Comparison of ENCODE assay signal across 7 cellular contexts in the genomic region with DNA sequence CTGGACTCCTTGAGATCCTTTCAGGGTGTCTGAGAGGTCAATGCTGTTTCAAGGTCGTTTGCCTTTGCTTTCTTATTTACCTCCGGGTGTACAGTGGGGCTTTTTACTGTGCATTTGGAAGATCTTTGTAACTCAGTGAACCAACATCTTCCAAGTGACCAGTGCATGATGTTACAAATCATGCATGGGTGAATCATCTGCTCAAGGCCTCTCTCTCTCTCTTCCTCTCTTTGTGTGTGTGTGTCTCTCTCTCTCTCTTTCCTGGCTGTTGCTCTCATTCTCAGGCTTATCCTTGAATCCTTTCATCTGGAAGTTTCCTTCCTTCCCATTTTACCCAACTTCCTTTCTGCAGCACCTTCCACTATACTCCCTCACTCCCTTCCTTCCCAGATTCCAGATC.
DNase-seq lines count a peak whose midpoint lies in the region; ATAC-seq, FAIRE-seq and TF ChIP-seq lines count a peak whose summit lies in the region.
"Not testable (repeated sequence)": the region's sequence is repeated elsewhere in the genome, so short reads cannot be mapped to it uniquely, and the experiment has no call there.

No MANE protein-coding gene starts in this region.

- intact Hi-C loops in PC-3 (cut with micrococcal nuclease): not testable (repeated sequence)

- BruUV-seq in PC-3 (replicated peaks; lab: Mats Ljungman, UMichigan): not testable (repeated sequence)

- H3K27ac ChIP-seq in PC-3 (ENCODE audit: low read length); astrocyte (ENCODE audit: low read depth, low read length); osteoblast (ENCODE audit: low read depth, low read length): not testable (repeated sequence)

- not testable (repeated sequence) for H3K4me2 ChIP-seq in PC-3 (ENCODE audit: low read length); astrocyte (ENCODE audit: low read length); osteoblast (ENCODE audit: insufficient read depth, low read length)

- not testable (repeated sequence) for H3K36me3 ChIP-seq in PC-3 (ENCODE audit: low read depth, low read length); astrocyte (ENCODE audit: insufficient read depth, low read length); osteoblast (ENCODE audit: insufficient read depth, low read length)

- H3K4me1 Mint-ChIP-seq in astrocyte (ENCODE audit: low read depth, unreplicated experiment): not testable (repeated sequence)

- POLR2A ChIA-PET in PC-3 (lab: Charles Lee; ENCODE audit: unreplicated experiment): not testable (repeated sequence)

- not testable (repeated sequence) for H3K9me3 Mint-ChIP-seq in astrocyte (ENCODE audit: unreplicated experiment)

- not testable (repeated sequence) for H4K20me1 ChIP-seq in PC-3 (ENCODE audit: low read length); astrocyte (ENCODE audit: insufficient read depth, low read length); osteoblast (ENCODE audit: insufficient read depth, low read length)

- not testable (repeated sequence) for TF ChIP-seq CTCF in PC-3 (conservative IDR thresholded peaks at IDR 0.05; ENCODE audit: low read depth, low read length); astrocyte (IDR thresholded peaks at IDR 0.05; ENCODE audit: insufficient read depth, low read depth, low read length); epithelial cell of proximal tubule (conservative IDR thresholded peaks at IDR 0.05; ENCODE audit: low read depth, low read length); osteoblast (IDR thresholded peaks at IDR 0.05; ENCODE audit: extremely low read depth, low read depth, low read length)

- not testable (repeated sequence) for H3K27me3 Mint-ChIP-seq in astrocyte (ENCODE audit: low read depth, unreplicated experiment)

- H3K9ac ChIP-seq in PC-3 (ENCODE audit: low read length); astrocyte (ENCODE audit: low read length): not testable (repeated sequence)

- CTCF ChIA-PET in PC-3 (lab: Charles Lee): not testable (repeated sequence)

- not testable (repeated sequence) for H3K27me3 ChIP-seq in PC-3 (ENCODE audit: low read length); astrocyte (ENCODE audit: insufficient read depth, low read length); osteoblast (ENCODE audit: insufficient read depth, low read length)

- H3K9me2 ChIP-seq in PC-3 (replicated peaks; ENCODE audit: low read length): not testable (repeated sequence)

- H3K36me3 Mint-ChIP-seq in astrocyte (ENCODE audit: low read depth, unreplicated experiment): not testable (repeated sequence)

- not testable (repeated sequence) for H3K4me3 Mint-ChIP-seq in astrocyte (ENCODE audit: unreplicated experiment)

- H3K4me3 ChIP-seq in PC-3 (ENCODE audit: low read length); astrocyte (ENCODE audit: insufficient read depth, low read depth, low read length); epithelial cell of proximal tubule (ENCODE audit: low read depth, low read length); osteoblast (ENCODE audit: insufficient read depth, low read length): not testable (repeated sequence)

- not testable (repeated sequence) for H3K27ac Mint-ChIP-seq in astrocyte (ENCODE audit: unreplicated experiment)

- FAIRE-seq in astrocyte (lab: Jason Lieb, UNC): peak; percentile 99

- peaks cover 40% of the 10 kb centered on the region for H3K4me1 ChIP-seq in PC-3 (ENCODE audit: insufficient read depth, low read length)
- H3K4me1 ChIP-seq in astrocyte (ENCODE audit: insufficient read depth, low read length): peaks cover 12% of the 10 kb centered on the region
- H3K4me1 ChIP-seq in osteoblast (ENCODE audit: insufficient read depth, low read length): peaks cover 32% of the 10 kb centered on the region

- DNase-seq in AG08396 (ENCODE audit: low spot score) (peak; percentile 55), GM04504 (ENCODE audit: low read depth) (peak; percentile 57), PC-3 (peak; percentile 39), astrocyte (ENCODE audit: low read depth) (peak; percentile 81), epithelial cell of proximal tubule (ENCODE audit: low read depth) (peak; percentile 63), foreskin melanocyte (peak; percentile 76), osteoblast (ENCODE audit: insufficient read length, low spot score, missing footprints) (peak; percentile 74)

- 0 out of 2 replicates have a peak, but pooled peaks have one; percentile 4 for ATAC-seq in PC-3

- not testable (repeated sequence) for H3K79me2 ChIP-seq in PC-3 (ENCODE audit: low read length); astrocyte (ENCODE audit: insufficient read depth, low read length); osteoblast (ENCODE audit: insufficient read depth, low read length)

- H3F3A ChIP-seq in PC-3 (ENCODE audit: low read length, unreplicated experiment): not testable (repeated sequence)

- not testable (repeated sequence) for H3K9me3 ChIP-seq in PC-3 (ENCODE audit: low read length); astrocyte (ENCODE audit: insufficient read depth, low read depth, low read length); osteoblast (ENCODE audit: low read depth, low read length)

- not testable (repeated sequence) for H2AFZ ChIP-seq in PC-3 (ENCODE audit: low read length); astrocyte (ENCODE audit: low read depth, low read length); osteoblast (ENCODE audit: low read length)
